21 cellular contexts compared by ENCODE assay signal in the genomic region with DNA sequence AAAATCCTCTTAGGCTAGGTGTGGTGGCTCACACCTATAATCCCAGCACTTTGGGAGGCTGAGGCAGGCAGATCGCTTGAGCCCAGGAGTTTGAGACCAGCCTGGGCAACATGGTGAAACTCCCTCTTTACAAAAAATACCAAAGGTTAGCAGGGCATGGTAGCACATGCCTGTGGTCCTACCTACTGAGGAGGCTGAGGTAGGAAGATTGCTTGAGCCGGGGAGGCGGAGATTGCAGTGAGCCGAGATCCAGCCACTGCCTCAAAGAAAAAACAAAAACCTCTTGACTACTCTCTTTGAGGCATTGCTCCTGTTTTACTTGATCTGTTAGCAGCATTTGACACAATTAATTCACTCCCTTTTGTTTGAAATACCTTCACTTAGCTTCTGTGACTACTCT. TPM values are rescaled to one million over a fixed set of nuclear protein-coding genes. Genes with fewer than 3 reads are reported as not detected.
A peak's percentile ranks its signal among the peaks of the same experiment; 100 is the strongest.
DNase-seq lines count a peak whose midpoint lies in the region; ATAC-seq and TF ChIP-seq lines count a peak whose summit lies in the region.
"Had no signal": no experiment of that assay in that cellular context is flagged by ENCODE, and none has a peak within 500 bp of the region (broad histone marks: within the 10 kb centered on the region; RNA-seq: fewer than 3 reads in every experiment).

No MANE protein-coding gene starts in this region.

- 89% methylated on average over 4 of the region's 4 CpGs for WGBS in tibial nerve, 2 donors

- peaks cover 70% of the 10 kb centered on the region for H3K4me1 Mint-ChIP-seq in activated naive CD4-positive, alpha-beta T cell treated with anti-CD3 and anti-CD28 coated beads for 36 hours (ENCODE audit: low read depth)
- H3K4me1 Mint-ChIP-seq in T-cell (peaks cover 75 to 85% (median 80%) of the 10 kb centered on the region in 3 donors), HFFc6 (ENCODE audit: low read depth) (peaks cover 38% of the 10 kb centered on the region)
- peaks cover 56 to 78% of the 10 kb centered on the region in 2 donors for H3K4me1 Mint-ChIP-seq in effector memory CD8-positive, alpha-beta T cell (ENCODE audit: low read depth in 2 of 2)
- H3K4me1 Mint-ChIP-seq in stimulated activated naive B cell treated with anti-CD40 and anti-IgM and Interleukin-4, amounts not matched to agents 10 μg/mL and 1 μg/mL and 100 μg/mL, for 72 hours, result peaks cover 32 to 64% of the 10 kb centered on the region in 2 donors

- intact Hi-C loops in activated naive CD4-positive, alpha-beta T cell treated with anti-CD3 and anti-CD28 coated beads for 36 hours (cut with micrococcal nuclease), result loop anchor here (2.0 kb wide), 1 partner anchor 14 kb away; no protein-coding TSS in a partner anchor

- TF ChIP-seq CTCF in tibial nerve (IDR thresholded peaks at IDR 0.05) (no peak), HFFc6 (IDR thresholded peaks at IDR 0.05) (no peak)

- H3K4me3 Mint-ChIP-seq in activated naive CD4-positive, alpha-beta T cell treated with anti-CD3 and anti-CD28 coated beads for 36 hours, result no peak overlapping the region
- peak overlapping the region in 1 of 3 donors; percentile 24 for H3K4me3 Mint-ChIP-seq in T-cell
- H3K4me3 Mint-ChIP-seq in effector memory CD8-positive, alpha-beta T cell, result peak overlapping the region; percentile 15 to 69
- H3K4me3 Mint-ChIP-seq in stimulated activated naive B cell treated with anti-CD40 and anti-IgM and Interleukin-4, amounts not matched to agents 10 μg/mL and 1 μg/mL and 100 μg/mL, for 72 hours, result no peak overlapping the region
- no peak overlapping the region for H3K4me3 Mint-ChIP-seq in HFFc6

- no peak overlapping the region for H3K27ac ChIP-seq in tibial nerve
- H3K27ac ChIP-seq: brain microvascular endothelial cell, esophagus muscularis mucosa, neutrophil, SJSA1 had no signal

- ATAC-seq in T-cell (replicated peaks in 1 of 4), result no peak
- ATAC-seq in effector memory CD8-positive, alpha-beta T cell (replicated peaks), result no peak
- peak in 1 of 2 donors; percentile 6 for ATAC-seq in stimulated activated naive B cell treated with anti-CD40 and anti-IgM and Interleukin-4, amounts not matched to agents 10 μg/mL and 1 μg/mL and 100 μg/mL, for 72 hours (replicated peaks)
- no peak for ATAC-seq in GM21619 (IDR thresholded peaks at IDR 0.05; ENCODE audit: unreplicated experiment)
- ATAC-seq: PC-3 had no signal

- no peaks in the 10 kb centered on the region for H3K9me3 ChIP-seq in tibial nerve
- H3K9me3 ChIP-seq: esophagus muscularis mucosa, HAP-1, MG63, neutrophil, SJSA1 had no signal

- H3K27me3 ChIP-seq in tibial nerve, result no peaks in the 10 kb centered on the region
- H3K27me3 ChIP-seq: brain microvascular endothelial cell, esophagus muscularis mucosa, MG63, neutrophil, SJSA1 had no signal

- H3K9me3 Mint-ChIP-seq in activated naive CD4-positive, alpha-beta T cell treated with anti-CD3 and anti-CD28 coated beads for 36 hours, result no peaks in the 10 kb centered on the region
- H3K9me3 Mint-ChIP-seq in T-cell (no peaks in the 10 kb centered on the region), HFFc6 (no peaks in the 10 kb centered on the region)
- no peaks in the 10 kb centered on the region for H3K9me3 Mint-ChIP-seq in effector memory CD8-positive, alpha-beta T cell
- H3K9me3 Mint-ChIP-seq in stimulated activated naive B cell treated with anti-CD40 and anti-IgM and Interleukin-4, amounts not matched to agents 10 μg/mL and 1 μg/mL and 100 μg/mL, for 72 hours, result no peaks in the 10 kb centered on the region

- TF ChIP-seq EP300 in tibial nerve (IDR thresholded peaks at IDR 0.05), result no peak

- H3K4me3 ChIP-seq in tibial nerve, result no peak overlapping the region
- H3K4me3 ChIP-seq: esophagus muscularis mucosa, HAP-1, MG63, SJSA1 had no signal

- peaks cover 0 to 10% (median 0%) of the 10 kb centered on the region in 3 donors for H3K36me3 ChIP-seq in tibial nerve
- H3K36me3 ChIP-seq: brain microvascular endothelial cell, HAP-1, neutrophil had no signal

- H3K27ac Mint-ChIP-seq in activated naive CD4-positive, alpha-beta T cell treated with anti-CD3 and anti-CD28 coated beads for 36 hours, result peak overlapping the region; percentile 18
- peak overlapping the region; percentile 44 to 69 for H3K27ac Mint-ChIP-seq in T-cell
- peak overlapping the region; percentile 62 to 87 for H3K27ac Mint-ChIP-seq in effector memory CD8-positive, alpha-beta T cell
- peak overlapping the region; percentile 65 for H3K27ac Mint-ChIP-seq in stimulated activated naive B cell treated with anti-CD40 and anti-IgM and Interleukin-4, amounts not matched to agents 10 μg/mL and 1 μg/mL and 100 μg/mL, for 72 hours
- H3K27ac Mint-ChIP-seq in HFFc6, result no peak overlapping the region

- TF ChIP-seq POLR2A in tibial nerve (IDR thresholded peaks at IDR 0.05), result no peak

- peaks cover 0 to 51% (median 5%) of the 10 kb centered on the region in 4 donors for H3K4me1 ChIP-seq in tibial nerve
- H3K4me1 ChIP-seq: SJSA1 had no signal

- POLR2A ChIA-PET in T-cell (lab: Charles Lee), result interaction anchor here in 1 of 2 donors (0.6 kb wide), 1 partner anchor 42 kb away, joined by 3 read pairs; no protein-coding TSS in a partner anchor

- no peak for DNase-seq in activated naive CD4-positive, alpha-beta T cell treated with anti-CD3 and anti-CD28 coated beads for 36 hours
- no peak for DNase-seq in activated naive CD4-positive, alpha-beta T cell treated with anti-CD3 and anti-CD28 coated beads, Interleukin-2, amount 50 U/mL, for 16 hours
- DNase-seq in T-cell (no peak), tibial nerve (ENCODE audit: low spot score in 2 of 2) (no peak), HFFc6 (no peak)
- no peak for DNase-seq in effector memory CD8-positive, alpha-beta T cell
- DNase-seq in stimulated activated naive B cell treated with anti-CD40 and anti-IgM and Interleukin-4, amounts not matched to agents 10 μg/mL and 1 μg/mL and 100 μg/mL, for 72 hours, result no peak
- DNase-seq: brain microvascular endothelial cell; Calu3; dermis blood vessel endothelial cell; glutamatergic neuron; MG63; NCI-H1930; NCI-H526; PC-3; stimulated activated CD4-positive, alpha-beta T cell treated with anti-CD3 and anti-CD28 coated beads, Interleukin-15, amount 100 ng/mL, for 24 hours had no signal

- peaks cover 20% of the 10 kb centered on the region for H3K36me3 Mint-ChIP-seq in activated naive CD4-positive, alpha-beta T cell treated with anti-CD3 and anti-CD28 coated beads for 36 hours (ENCODE audit: low read depth)
- peaks cover 30% of the 10 kb centered on the region for H3K36me3 Mint-ChIP-seq in T-cell
- peaks cover 48% of the 10 kb centered on the region for H3K36me3 Mint-ChIP-seq in effector memory CD8-positive, alpha-beta T cell (ENCODE audit: insufficient read depth)
- H3K36me3 Mint-ChIP-seq in stimulated activated naive B cell treated with anti-CD40 and anti-IgM and Interleukin-4, amounts not matched to agents 10 μg/mL and 1 μg/mL and 100 μg/mL, for 72 hours, result peaks cover 18 to 30% of the 10 kb centered on the region in 2 donors
- H3K36me3 Mint-ChIP-seq in HFFc6 (ENCODE audit: low read depth), result no peaks in the 10 kb centered on the region; the same call in 1 of the 2 replicates

- CTCF ChIA-PET in activated naive CD4-positive, alpha-beta T cell treated with anti-CD3 and anti-CD28 coated beads for 36 hours (lab: Charles Lee), result interaction anchor here (0.6 to 1.5 kb wide), 2 partner anchors 12 to 19 kb away, joined by 3 to 5 read pairs; no protein-coding TSS in a partner anchor
- CTCF ChIA-PET in T-cell (lab: Charles Lee), result no interaction called here

- H3K27me3 Mint-ChIP-seq in activated naive CD4-positive, alpha-beta T cell treated with anti-CD3 and anti-CD28 coated beads for 36 hours (ENCODE audit: low read depth), result no peaks in the 10 kb centered on the region
- H3K27me3 Mint-ChIP-seq in T-cell, result no peaks in the 10 kb centered on the region
- H3K27me3 Mint-ChIP-seq in effector memory CD8-positive, alpha-beta T cell, result no peaks in the 10 kb centered on the region
- H3K27me3 Mint-ChIP-seq in stimulated activated naive B cell treated with anti-CD40 and anti-IgM and Interleukin-4, amounts not matched to agents 10 μg/mL and 1 μg/mL and 100 μg/mL, for 72 hours, result no peaks in the 10 kb centered on the region
- no peaks in the 10 kb centered on the region for H3K27me3 Mint-ChIP-seq in HFFc6 (ENCODE audit: insufficient read depth)

RNA-seq across cellular contexts. Expression of gene KIF2A, which starts 20.7 kb away (rescaled TPM):
- total RNA-seq in activated naive CD4-positive, alpha-beta T cell treated with anti-CD3 and anti-CD28 coated beads for 36 hours, result 100 to 1,000 TPM; 101 to 117 TPM
- total RNA-seq in T-cell (100 to 1,000 TPM in 4 of 5 donors, 10 to 100 TPM in 1; 99.8 to 122 (median 107) TPM), tibial nerve (10 to 100 TPM; 28.5 to 60.3 (median 44.9) TPM)
- 10 to 100 TPM; 39.9 to 54.0 (median 49.3) TPM for total RNA-seq in HFFc6 (2021; fragmentation: NEBNext Ultra II Directional; extraction: Animal tissue kit (Norgen Biotek cat#: 25700))

Comparison
In these comparisons a context has a peak if more than half of its experiments do, and no peak if none do; other contexts are left out.
1. H3K4me3 Mint-ChIP-seq: peak in effector memory CD8-positive, alpha-beta T cell (2 of 2); none in activated naive CD4-positive, alpha-beta T cell treated with anti-CD3 and anti-CD28 coated beads for 36 hours (single experiment), stimulated activated naive B cell treated with anti-CD40 and anti-IgM and Interleukin-4, amounts not matched to agents 10 μg/mL and 1 μg/mL and 100 μg/mL, for 72 hours (0 of 2) and HFFc6 (single experiment).